Comparison of ENCODE assay signal across 1 cellular context in the genomic region with DNA sequence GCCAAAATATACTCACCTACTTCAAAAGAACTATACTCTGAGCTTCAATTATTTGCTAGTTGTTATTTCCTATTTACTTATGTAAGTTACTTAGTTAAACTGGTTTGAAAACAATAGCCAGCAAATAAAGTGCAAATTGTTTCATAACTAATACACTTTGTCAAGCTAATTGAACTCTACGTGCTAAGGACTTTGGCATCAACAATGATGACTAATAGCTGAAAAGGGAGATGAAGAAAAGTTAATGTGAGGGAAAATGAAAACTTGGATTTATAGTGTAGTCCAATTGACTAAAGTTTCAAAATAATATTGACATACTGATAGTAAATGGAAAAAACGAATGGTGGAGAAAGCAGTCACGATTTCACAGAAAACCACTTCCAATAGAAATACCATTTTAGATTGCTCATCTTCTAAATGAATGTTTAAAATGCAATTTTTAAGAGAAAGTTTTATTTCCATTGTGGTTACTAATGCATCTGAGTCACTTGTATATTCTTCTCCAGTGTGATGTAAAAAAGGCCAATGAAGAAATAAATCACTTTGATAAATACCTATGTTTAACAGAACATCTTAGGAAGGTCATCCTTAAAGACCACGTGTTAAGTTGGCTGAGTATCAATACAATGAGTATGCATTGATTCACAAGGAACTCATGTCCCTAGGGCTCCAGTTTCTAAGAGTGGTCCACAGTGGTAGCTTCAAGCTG.
TF ChIP-seq lines count a peak whose summit lies in the region.

No MANE protein-coding gene starts in this region.

TF ChIP-seq in SK-N-SH, 30 proteins besides CTCF, POLR2A, EP300 and RAD21:
- TF ChIP-seq, protein P1, sequence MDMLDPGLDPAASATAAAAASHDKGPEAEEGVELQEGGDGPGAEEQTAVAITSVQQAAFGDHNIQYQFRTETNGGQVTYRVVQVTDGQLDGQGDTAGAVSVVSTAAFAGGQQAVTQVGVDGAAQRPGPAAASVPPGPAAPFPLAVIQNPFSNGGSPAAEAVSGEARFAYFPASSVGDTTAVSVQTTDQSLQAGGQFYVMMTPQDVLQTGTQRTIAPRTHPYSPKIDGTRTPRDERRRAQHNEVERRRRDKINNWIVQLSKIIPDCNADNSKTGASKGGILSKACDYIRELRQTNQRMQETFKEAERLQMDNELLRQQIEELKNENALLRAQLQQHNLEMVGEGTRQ (IDR thresholded peaks at IDR 0.05; ENCODE audit: borderline replicate concordance, low read depth, low read length): no peak
- TF ChIP-seq, protein P2, sequence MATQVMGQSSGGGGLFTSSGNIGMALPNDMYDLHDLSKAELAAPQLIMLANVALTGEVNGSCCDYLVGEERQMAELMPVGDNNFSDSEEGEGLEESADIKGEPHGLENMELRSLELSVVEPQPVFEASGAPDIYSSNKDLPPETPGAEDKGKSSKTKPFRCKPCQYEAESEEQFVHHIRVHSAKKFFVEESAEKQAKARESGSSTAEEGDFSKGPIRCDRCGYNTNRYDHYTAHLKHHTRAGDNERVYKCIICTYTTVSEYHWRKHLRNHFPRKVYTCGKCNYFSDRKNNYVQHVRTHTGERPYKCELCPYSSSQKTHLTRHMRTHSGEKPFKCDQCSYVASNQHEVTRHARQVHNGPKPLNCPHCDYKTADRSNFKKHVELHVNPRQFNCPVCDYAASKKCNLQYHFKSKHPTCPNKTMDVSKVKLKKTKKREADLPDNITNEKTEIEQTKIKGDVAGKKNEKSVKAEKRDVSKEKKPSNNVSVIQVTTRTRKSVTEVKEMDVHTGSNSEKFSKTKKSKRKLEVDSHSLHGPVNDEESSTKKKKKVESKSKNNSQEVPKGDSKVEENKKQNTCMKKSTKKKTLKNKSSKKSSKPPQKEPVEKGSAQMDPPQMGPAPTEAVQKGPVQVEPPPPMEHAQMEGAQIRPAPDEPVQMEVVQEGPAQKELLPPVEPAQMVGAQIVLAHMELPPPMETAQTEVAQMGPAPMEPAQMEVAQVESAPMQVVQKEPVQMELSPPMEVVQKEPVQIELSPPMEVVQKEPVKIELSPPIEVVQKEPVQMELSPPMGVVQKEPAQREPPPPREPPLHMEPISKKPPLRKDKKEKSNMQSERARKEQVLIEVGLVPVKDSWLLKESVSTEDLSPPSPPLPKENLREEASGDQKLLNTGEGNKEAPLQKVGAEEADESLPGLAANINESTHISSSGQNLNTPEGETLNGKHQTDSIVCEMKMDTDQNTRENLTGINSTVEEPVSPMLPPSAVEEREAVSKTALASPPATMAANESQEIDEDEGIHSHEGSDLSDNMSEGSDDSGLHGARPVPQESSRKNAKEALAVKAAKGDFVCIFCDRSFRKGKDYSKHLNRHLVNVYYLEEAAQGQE (IDR thresholded peaks at IDR 0.05; ENCODE audit: low read depth, low read length): no peak
- TF ChIP-seq POLR2AphosphoS5 (IDR thresholded peaks at IDR 0.05; ENCODE audit: low read depth, low read length): peak; percentile 61; the same call in 1 of the 2 replicates
- TF ChIP-seq RCOR1 (IDR thresholded peaks at IDR 0.05; ENCODE audit: low read length): no peak
- TF ChIP-seq TCF12 (IDR thresholded peaks at IDR 0.05): peak; percentile 95
- no peak for TF ChIP-seq MXI1 (IDR thresholded peaks at IDR 0.05; ENCODE audit: low read depth, low read length)
- TF ChIP-seq FOSL2 (IDR thresholded peaks at IDR 0.05; ENCODE audit: borderline replicate concordance, low read depth): peak; percentile 85
- no peak for TF ChIP-seq ELF1 (IDR thresholded peaks at IDR 0.05)
- peak; percentile 97 for TF ChIP-seq TEAD4 (IDR thresholded peaks at IDR 0.05; ENCODE audit: borderline replicate concordance, insufficient read depth)
- peak; percentile 65; the same call in 1 of the 2 replicates for TF ChIP-seq MEF2A (IDR thresholded peaks at IDR 0.05; ENCODE audit: borderline replicate concordance, low read depth)
- TF ChIP-seq YY1 (IDR thresholded peaks at IDR 0.05; ENCODE audit: low read depth): no peak
- TF ChIP-seq, protein P3, sequence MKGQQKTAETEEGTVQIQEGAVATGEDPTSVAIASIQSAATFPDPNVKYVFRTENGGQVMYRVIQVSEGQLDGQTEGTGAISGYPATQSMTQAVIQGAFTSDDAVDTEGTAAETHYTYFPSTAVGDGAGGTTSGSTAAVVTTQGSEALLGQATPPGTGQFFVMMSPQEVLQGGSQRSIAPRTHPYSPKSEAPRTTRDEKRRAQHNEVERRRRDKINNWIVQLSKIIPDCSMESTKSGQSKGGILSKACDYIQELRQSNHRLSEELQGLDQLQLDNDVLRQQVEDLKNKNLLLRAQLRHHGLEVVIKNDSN (IDR thresholded peaks at IDR 0.05; ENCODE audit: borderline replicate concordance, low read depth): peak; percentile 69; the same call in 1 of the 2 replicates
- TF ChIP-seq FOXJ3 (CRISPR knock-in tag; IDR thresholded peaks at IDR 0.05): no peak
- TF ChIP-seq NFIC (IDR thresholded peaks at IDR 0.05; ENCODE audit: borderline replicate concordance): peak; percentile 89
- TF ChIP-seq, protein P4, sequence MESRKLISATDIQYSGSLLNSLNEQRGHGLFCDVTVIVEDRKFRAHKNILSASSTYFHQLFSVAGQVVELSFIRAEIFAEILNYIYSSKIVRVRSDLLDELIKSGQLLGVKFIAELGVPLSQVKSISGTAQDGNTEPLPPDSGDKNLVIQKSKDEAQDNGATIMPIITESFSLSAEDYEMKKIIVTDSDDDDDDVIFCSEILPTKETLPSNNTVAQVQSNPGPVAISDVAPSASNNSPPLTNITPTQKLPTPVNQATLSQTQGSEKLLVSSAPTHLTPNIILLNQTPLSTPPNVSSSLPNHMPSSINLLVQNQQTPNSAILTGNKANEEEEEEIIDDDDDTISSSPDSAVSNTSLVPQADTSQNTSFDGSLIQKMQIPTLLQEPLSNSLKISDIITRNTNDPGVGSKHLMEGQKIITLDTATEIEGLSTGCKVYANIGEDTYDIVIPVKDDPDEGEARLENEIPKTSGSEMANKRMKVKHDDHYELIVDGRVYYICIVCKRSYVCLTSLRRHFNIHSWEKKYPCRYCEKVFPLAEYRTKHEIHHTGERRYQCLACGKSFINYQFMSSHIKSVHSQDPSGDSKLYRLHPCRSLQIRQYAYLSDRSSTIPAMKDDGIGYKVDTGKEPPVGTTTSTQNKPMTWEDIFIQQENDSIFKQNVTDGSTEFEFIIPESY (IDR thresholded peaks at IDR 0.05; ENCODE audit: borderline replicate concordance, low read depth): peak; percentile 69; the same call in 1 of the 2 replicates
- TF ChIP-seq GATA2 (CRISPR knock-in tag; IDR thresholded peaks at IDR 0.05): no peak
- TF ChIP-seq RFX5 (IDR thresholded peaks at IDR 0.05; ENCODE audit: low read length): no peak
- TF ChIP-seq, protein P5, sequence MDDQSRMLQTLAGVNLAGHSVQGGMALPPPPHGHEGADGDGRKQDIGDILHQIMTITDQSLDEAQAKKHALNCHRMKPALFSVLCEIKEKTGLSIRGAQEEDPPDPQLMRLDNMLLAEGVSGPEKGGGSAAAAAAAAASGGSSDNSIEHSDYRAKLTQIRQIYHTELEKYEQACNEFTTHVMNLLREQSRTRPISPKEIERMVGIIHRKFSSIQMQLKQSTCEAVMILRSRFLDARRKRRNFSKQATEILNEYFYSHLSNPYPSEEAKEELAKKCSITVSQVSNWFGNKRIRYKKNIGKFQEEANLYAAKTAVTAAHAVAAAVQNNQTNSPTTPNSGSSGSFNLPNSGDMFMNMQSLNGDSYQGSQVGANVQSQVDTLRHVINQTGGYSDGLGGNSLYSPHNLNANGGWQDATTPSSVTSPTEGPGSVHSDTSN (IDR thresholded peaks at IDR 0.05): peak; percentile 93
- no peak for TF ChIP-seq GABPA (IDR thresholded peaks at IDR 0.05; ENCODE audit: low read depth)
- TF ChIP-seq FOXM1 (IDR thresholded peaks at IDR 0.05; ENCODE audit: low read depth): peak; percentile 96
- no peak for TF ChIP-seq CHD2 (IDR thresholded peaks at IDR 0.05; ENCODE audit: low read length, partially characterized antibody)
- no peak for TF ChIP-seq TAF1 (IDR thresholded peaks at IDR 0.05; ENCODE audit: borderline replicate concordance, low read depth, low read length)
- no peak for TF ChIP-seq EZH2phosphoT487 (IDR thresholded peaks at IDR 0.05; ENCODE audit: borderline replicate concordance, low read depth)
- TF ChIP-seq, protein P6, sequence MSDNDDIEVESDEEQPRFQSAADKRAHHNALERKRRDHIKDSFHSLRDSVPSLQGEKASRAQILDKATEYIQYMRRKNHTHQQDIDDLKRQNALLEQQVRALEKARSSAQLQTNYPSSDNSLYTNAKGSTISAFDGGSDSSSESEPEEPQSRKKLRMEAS (IDR thresholded peaks at IDR 0.05; ENCODE audit: low read depth): peak; percentile 82
- peak; percentile 81; the same call in 1 of the 2 replicates for TF ChIP-seq RXRA (IDR thresholded peaks at IDR 0.05; ENCODE audit: borderline replicate concordance, low read depth)
- no peak for TF ChIP-seq SIN3A (IDR thresholded peaks at IDR 0.05; ENCODE audit: borderline replicate concordance, low read depth, low read length)
- TF ChIP-seq, protein P7, sequence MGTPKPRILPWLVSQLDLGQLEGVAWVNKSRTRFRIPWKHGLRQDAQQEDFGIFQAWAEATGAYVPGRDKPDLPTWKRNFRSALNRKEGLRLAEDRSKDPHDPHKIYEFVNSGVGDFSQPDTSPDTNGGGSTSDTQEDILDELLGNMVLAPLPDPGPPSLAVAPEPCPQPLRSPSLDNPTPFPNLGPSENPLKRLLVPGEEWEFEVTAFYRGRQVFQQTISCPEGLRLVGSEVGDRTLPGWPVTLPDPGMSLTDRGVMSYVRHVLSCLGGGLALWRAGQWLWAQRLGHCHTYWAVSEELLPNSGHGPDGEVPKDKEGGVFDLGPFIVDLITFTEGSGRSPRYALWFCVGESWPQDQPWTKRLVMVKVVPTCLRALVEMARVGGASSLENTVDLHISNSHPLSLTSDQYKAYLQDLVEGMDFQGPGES (IDR thresholded peaks at IDR 0.05; ENCODE audit: low read depth, low read length): no peak
- TF ChIP-seq SMC3 (IDR thresholded peaks at IDR 0.05; ENCODE audit: low read depth, low read length): no peak
- TF ChIP-seq NRF1 (IDR thresholded peaks at IDR 0.05; ENCODE audit: low read depth, low read length): no peak
- TF ChIP-seq JUND (IDR thresholded peaks at IDR 0.05): peak; percentile 95
